Comparison of ENCODE assay signal across 8 cellular contexts in the genomic region with DNA sequence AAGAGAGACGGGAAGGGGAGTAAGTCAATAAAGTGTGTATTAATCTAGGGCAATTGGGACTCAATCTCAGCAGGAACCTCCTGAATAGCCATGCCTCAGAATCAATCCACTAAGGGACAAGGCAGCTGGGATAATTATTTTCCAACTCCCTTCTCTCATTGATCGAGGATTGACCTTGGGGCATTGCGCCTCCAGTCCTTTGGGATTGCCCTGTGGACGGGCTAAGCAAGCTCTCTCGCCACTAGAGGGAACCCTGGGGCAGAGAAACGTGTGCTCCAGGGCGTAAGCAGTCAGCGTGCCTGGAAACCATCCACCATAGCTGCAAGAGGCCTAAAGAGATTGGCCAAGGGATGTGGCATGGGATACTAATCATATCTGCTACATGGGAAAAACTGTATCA. TPM values are rescaled to one million over a fixed set of nuclear protein-coding genes. Genes with fewer than 3 reads are reported as not detected.
DNase-seq lines count a peak whose midpoint lies in the region; ATAC-seq, FAIRE-seq and TF ChIP-seq lines count a peak whose summit lies in the region.

No MANE protein-coding gene starts in this region.

- TF ChIP-seq EP300 in H1 (IDR thresholded peaks at IDR 0.05; ENCODE audit: borderline replicate concordance in 1 of 2, low read depth in 2 of 2, low read length in 2 of 2) = no peak

- no peak overlapping the region for H3K27ac Mint-ChIP-seq in memory B cell

- TF ChIP-seq CTCF in GM13976 (IDR thresholded peaks at IDR 0.05; ENCODE audit: borderline replicate concordance, control extremely low read depth, extremely low read depth, insufficient read depth, missing control alignments) (peak; percentile 51), WI38 (IDR thresholded peaks at IDR 0.05; ENCODE audit: low read depth, low read length) (peak; percentile 87), H1 (IDR thresholded peaks at IDR 0.05; ENCODE audit: control extremely low read depth in 1 of 3, insufficient read depth in 1 of 3, low read depth in 1 of 3, low read length in 3 of 3) (peak; percentile 78 to 95 (median 95))

- no peak overlapping the region for H3K18ac ChIP-seq in H1 (ENCODE audit: extremely low read depth, low read length)

- no peaks in the 10 kb centered on the region; the same call in 1 of the 2 replicates for H3K23me2 ChIP-seq in H1 (ENCODE audit: low read depth, low read length)

- H3K9me3 Mint-ChIP-seq in memory B cell = peaks cover 14% of the 10 kb centered on the region

- CTCF ChIA-PET in H1 (lab: Charles Lee; ENCODE audit: partially characterized antibody) = interaction anchor here (0.6 to 3.6 kb wide), 13 partner anchors 8 to 962 kb away, joined by 3 to 21 read pairs (median 3); no protein-coding TSS in a partner anchor

- DNase-seq in AG08396 (ENCODE audit: low spot score) (peak; percentile 86), GM13976 (ENCODE audit: low spot score) (peak; percentile 55), NCI-H1092 treated with DMSO at 0.1 percent for 48 hours (lab: John Stamatoyannopoulos, UW) (peak; percentile 20), H1 (ENCODE audit: low read depth in 1 of 2, low spot score in 2 of 2) (peak; percentile 59 to 82), memory B cell (ENCODE audit: low spot score in 2 of 2) (no peak), superior temporal gyrus (ENCODE audit: extremely low spot score) (peak; percentile 23)

- POLR2A ChIA-PET in H1 (lab: Charles Lee; ENCODE audit: partially characterized antibody) = no interaction called here

- no peaks in the 10 kb centered on the region for H3K27me3 ChIP-seq in H1 (replicated peaks in 1 of 4; ENCODE audit: control insufficient read depth in 3 of 4, extremely low read depth in 1 of 4, insufficient read depth in 3 of 4, low read length in 3 of 4)

- no peak overlapping the region for H3K14ac ChIP-seq in H1 (ENCODE audit: insufficient read length)

- no peak overlapping the region for H2BK120ac ChIP-seq in H1 (replicated peaks; ENCODE audit: low read depth, low read length)

- no peak overlapping the region for H3K23ac ChIP-seq in H1 (ENCODE audit: insufficient read length)

- no peak overlapping the region for H2BK12ac ChIP-seq in H1 (ENCODE audit: low read depth, low read length)

- H3K4me1 Mint-ChIP-seq in memory B cell = peaks cover 5% of the 10 kb centered on the region

- no peak overlapping the region for H2BK20ac ChIP-seq in H1 (ENCODE audit: low read length)

- H3K4me1 ChIP-seq in H1 (replicated peaks in 1 of 4; ENCODE audit: control insufficient read depth in 3 of 4, insufficient read depth in 4 of 4, low read length in 3 of 4) = no peaks in the 10 kb centered on the region

- peaks cover 2% of the 10 kb centered on the region for H3K36me3 Mint-ChIP-seq in memory B cell

- no peak overlapping the region for H3K4ac ChIP-seq in H1 (replicated peaks; ENCODE audit: insufficient read length, low read depth, low read length)

- H3K79me1 ChIP-seq in H1 (ENCODE audit: low read depth, low read length) = no peaks in the 10 kb centered on the region

- H2BK5ac ChIP-seq in H1 (ENCODE audit: low read depth, low read length) = no peak overlapping the region

- H3K9ac ChIP-seq in H1 (replicated peaks in 1 of 4; ENCODE audit: extremely low read depth in 1 of 4, low read depth in 3 of 4, low read length in 3 of 4) = no peak overlapping the region; a peak in 1 of 7 replicates

- no peak overlapping the region for H4K8ac ChIP-seq in H1 (ENCODE audit: extremely low read depth, insufficient read depth, low read length)

- peak; percentile 95 for FAIRE-seq in H1 (lab: Jason Lieb, UNC)

- H3K4me3 Mint-ChIP-seq in memory B cell = no peak overlapping the region

- H3K36me3 ChIP-seq in H1 (ENCODE audit: control insufficient read depth in 2 of 4, insufficient read depth in 4 of 4, low read length in 3 of 4) = no peaks in the 10 kb centered on the region

- H2AK5ac ChIP-seq in H1 (ENCODE audit: low read depth, low read length) = no peak overlapping the region

- 0 out of 4 replicates have a peak, but pooled peaks cover 0 to 6% of the 10 kb centered on the region in 2 experiments for H3K9me3 ChIP-seq in H1 (ENCODE audit: insufficient read depth in 2 of 2, low read depth in 1 of 2, low read length in 1 of 2)

- no peak overlapping the region for H3K56ac ChIP-seq in H1 (replicated peaks; ENCODE audit: insufficient read length, low read depth, low read length)

- H3K27ac ChIP-seq in H1 (ENCODE audit: low read depth, low read length) = no peak overlapping the region

- TF ChIP-seq RAD21 in H1 (IDR thresholded peaks at IDR 0.05 in 1 of 2, conservative IDR thresholded peaks at IDR 0.05 in 1 of 2; ENCODE audit: low read depth in 2 of 2, low read length in 2 of 2) = peak; percentile 76 to 82

- no peak for TF ChIP-seq POLR2A in H1 (IDR thresholded peaks at IDR 0.05; ENCODE audit: control extremely low read depth in 1 of 2, low read depth in 2 of 2, low read length in 2 of 2)

- 30% methylated on average over 8 of the region's 8 CpGs; no CpG with 5 or more reads in 1 of the 2 experiments for WGBS in H1 (ENCODE audit: extremely low coverage in 1 of 2, insufficient coverage in 1 of 2, insufficient read length in 1 of 2, insufficient replicate concordance in 2 of 2, low coverage in 1 of 2, low lambda C conversion rate in 2 of 2, missing lambda C conversion rate in 1 of 2), 2 experiments

- in situ Hi-C loops in GM13976 (cut with MboI; ENCODE audit: low sequenced_read_pairs, unreplicated experiment) = no loop called here

- no peak overlapping the region for H4K91ac ChIP-seq in H1 (replicated peaks; ENCODE audit: insufficient read length, low read length)

- H3K79me2 ChIP-seq in H1 (ENCODE audit: control insufficient read depth in 1 of 2, insufficient read depth in 2 of 2, low read length in 2 of 2) = no peaks in the 10 kb centered on the region

- peaks cover 3% of the 10 kb centered on the region for H3K27me3 Mint-ChIP-seq in memory B cell

- H3K4me2 ChIP-seq in H1 (ENCODE audit: insufficient read depth in 1 of 2, low read depth in 2 of 2, low read length in 2 of 2) = no peak overlapping the region

- H4K20me1 ChIP-seq in H1 (replicated peaks in 1 of 2; ENCODE audit: control insufficient read depth in 1 of 2, insufficient read depth in 2 of 2, low read length in 2 of 2) = no peaks in the 10 kb centered on the region

- H2AFZ ChIP-seq in H1 (ENCODE audit: low read length) = peak overlapping the region; percentile 67; the same call in 1 of the 2 replicates

- H3K4me3 ChIP-seq in WI38 (ENCODE audit: low read depth, low read length) = no peak overlapping the region
- no peak overlapping the region for H3K4me3 ChIP-seq in H1 (ENCODE audit: extremely low read depth in 1 of 4, insufficient read depth in 2 of 4, low read depth in 3 of 4, low read length in 4 of 4)

- ATAC-seq in memory B cell (ENCODE audit: low read depth) = peak; percentile 34
- no peak for ATAC-seq in GM21360 (IDR thresholded peaks at IDR 0.05; ENCODE audit: unreplicated experiment)

- no peak overlapping the region for H2BK15ac ChIP-seq in H1 (ENCODE audit: low read length)

- no peak overlapping the region for H4K5ac ChIP-seq in H1 (ENCODE audit: insufficient read length, low read depth, low read length)

TF ChIP-seq in H1, 55 proteins besides CTCF, POLR2A, EP300 and RAD21:
- TF ChIP-seq JUND (IDR thresholded peaks at IDR 0.05; ENCODE audit: low read length) = 0 out of 2 replicates have a peak, but pooled peaks have one; percentile 24
- TF ChIP-seq CHD2 (IDR thresholded peaks at IDR 0.05; ENCODE audit: low read length) = no peak
- TF ChIP-seq, protein P1, sequence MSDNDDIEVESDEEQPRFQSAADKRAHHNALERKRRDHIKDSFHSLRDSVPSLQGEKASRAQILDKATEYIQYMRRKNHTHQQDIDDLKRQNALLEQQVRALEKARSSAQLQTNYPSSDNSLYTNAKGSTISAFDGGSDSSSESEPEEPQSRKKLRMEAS (IDR thresholded peaks at IDR 0.05) = peak; percentile 74
- no peak for TF ChIP-seq RBBP5 (IDR thresholded peaks at IDR 0.05; ENCODE audit: borderline replicate concordance, low read depth, low read length)
- TF ChIP-seq CREB1 (IDR thresholded peaks at IDR 0.05) = 0 out of 2 replicates have a peak, but pooled peaks have one; percentile 64
- TF ChIP-seq RXRA (IDR thresholded peaks at IDR 0.05; ENCODE audit: insufficient read depth, low read depth, low read length) = no peak
- no peak for TF ChIP-seq TEAD4 (IDR thresholded peaks at IDR 0.05; ENCODE audit: low read depth, low read length)
- TF ChIP-seq YY1 (IDR thresholded peaks at IDR 0.05; ENCODE audit: low read depth, low read length) = peak; percentile 57; the same call in 1 of the 2 replicates
- no peak for TF ChIP-seq SP2 (IDR thresholded peaks at IDR 0.05; ENCODE audit: low read length)
- no peak for TF ChIP-seq BCL11A (IDR thresholded peaks at IDR 0.05; ENCODE audit: low read depth in 2 of 2, low read length in 2 of 2)
- no peak for TF ChIP-seq MAFK (IDR thresholded peaks at IDR 0.05; ENCODE audit: low read depth, low read length)
- TF ChIP-seq EGR1 (IDR thresholded peaks at IDR 0.05; ENCODE audit: borderline replicate concordance, low read depth, low read length) = no peak
- TF ChIP-seq SAP30 (IDR thresholded peaks at IDR 0.05; ENCODE audit: insufficient read depth, insufficient replicate concordance, low read length) = no peak

RNA-seq across cellular contexts. Expression of a gene that starts 53.9 kb away (rescaled TPM):
- total RNA-seq in H1 (2021; fragmentation: NEBNext Ultra II Directional; extraction: Animal tissue kit (Norgen Biotek cat#: 25700)) = 13.0 and 13.2 TPM in 2 replicates
- 1.5 and 1.6 TPM in 2 replicates for polyA plus RNA-seq in H1 (2011; rRNA removed)
- 2.5 TPM for polyA plus RNA-seq in H1 (2011; cell fraction: cytosol; rRNA removed)
- 2.5 TPM for polyA plus RNA-seq in H1 (2011; cell fraction: nucleus; rRNA removed)
- polyA plus RNA-seq in H1 (2012, experiment 1 of 2) = 3.9 to 9.9 TPM (median 5.4 TPM) in 4 replicates
- polyA plus RNA-seq in H1 (2012, experiment 2 of 2) = 1.2 TPM
- polyA plus RNA-seq in H1 (2013, experiment 1 of 2) = 3.6 TPM
- 4.0 TPM for polyA plus RNA-seq in H1 (2013, experiment 2 of 2)
- polyA minus RNA-seq in H1 (2011; rRNA and poly(A)+ RNA removed) = 11.1 and 22.7 TPM in 2 replicates
- polyA minus RNA-seq in H1 (2011; cell fraction: cytosol; rRNA and poly(A)+ RNA removed) = 15.8 TPM
- 10.7 TPM for polyA minus RNA-seq in H1 (2011; cell fraction: nucleus; rRNA and poly(A)+ RNA removed)

Comparison
In these comparisons a context has a peak if more than half of its experiments do, and no peak if none do; other contexts are left out.
1. DNase-seq: peak in AG08396 (single experiment), GM13976 (single experiment), NCI-H1092 treated with DMSO at 0.1 percent for 48 hours (single experiment), H1 (2 of 2) and superior temporal gyrus (single experiment); none in memory B cell (0 of 2).
2. Peak in every context shown above with its lines, with median percentiles within 50 percentile points of each other: CTCF ChIP-seq.